Comparison of ENCODE assay signal across 22 cellular contexts in genomic region chr17:78904371-78904770, GRCh38. TPM values are rescaled to one million over a fixed set of nuclear protein-coding genes. Genes with fewer than 3 reads are reported as not detected.
A peak's percentile ranks its signal among the peaks of the same experiment; 100 is the strongest.
DNase-seq lines count a peak whose midpoint lies in the region; ATAC-seq, FAIRE-seq and TF ChIP-seq lines count a peak whose summit lies in the region.
"Had no signal": no experiment of that assay in that cellular context is flagged by ENCODE, and none has a peak within 500 bp of the region (broad histone marks: within the 10 kb centered on the region; RNA-seq: fewer than 3 reads in every experiment).

No MANE protein-coding gene starts in this region.

- peak; percentile 9 for FAIRE-seq in urothelium cell line (lab: Jason Lieb, UNC)
- FAIRE-seq: HTR-8/SVneo had no signal

- H3K56ac ChIP-seq in mesendoderm (ENCODE audit: low read length): no peak overlapping the region

- H2BK120ac ChIP-seq in mesendoderm (ENCODE audit: low read depth, low read length): no peak overlapping the region

- no peak overlapping the region for H4K5ac ChIP-seq in mesendoderm (ENCODE audit: low read length)

- no peak overlapping the region for H2AK5ac ChIP-seq in mesendoderm (ENCODE audit: low read length)

- peaks cover 0 to 2% (median 0%) of the 10 kb centered on the region in 3 donors for H3K27me3 Mint-ChIP-seq in CD14-positive monocyte (ENCODE audit: low read depth in 3 of 3)

- H2BK15ac ChIP-seq in mesendoderm (replicated peaks; ENCODE audit: low read depth): no peak overlapping the region

- no peaks in the 10 kb centered on the region for H3K4me1 ChIP-seq in mesendoderm (ENCODE audit: control insufficient read depth, low read depth, low read length)

- H2BK5ac ChIP-seq in mesendoderm (ENCODE audit: low read length): no peak overlapping the region

- H3K27ac ChIP-seq in mesendoderm (ENCODE audit: low read depth, low read length): no peak overlapping the region
- no peak overlapping the region for H3K27ac ChIP-seq in substantia nigra (ENCODE audit: low read depth, low read length, poor library complexity, severe bottlenecking)
- peak overlapping the region in 15 of 59 donors; percentile 1 to 100 (median 58) for H3K27ac ChIP-seq in dorsolateral prefrontal cortex
- H3K27ac ChIP-seq: KMS-11, SJSA1 had no signal

- H3K36me3 Mint-ChIP-seq in CD14-positive monocyte: peaks cover 53 to 79% of the 10 kb centered on the region in 2 donors

- no peak overlapping the region for H3K18ac ChIP-seq in mesendoderm (ENCODE audit: low read length)

- intact Hi-C loops in CD14-positive monocyte (cut with micrococcal nuclease): no loop called here
- intact Hi-C loops in dorsolateral prefrontal cortex (cut with DNase I): no loop called here

- no peak overlapping the region for H3K23ac ChIP-seq in mesendoderm (ENCODE audit: low read length)

- no peaks in the 10 kb centered on the region for H3K79me2 ChIP-seq in mesendoderm (ENCODE audit: control insufficient read depth, insufficient read depth, low read length)

- DNase-seq in CD14-positive monocyte (ENCODE audit: low spot score): no peak
- DNase-seq in amniotic epithelial cell (ENCODE audit: low read depth): peak; percentile 71
- peak; percentile 20 for DNase-seq in mesendoderm
- DNase-seq in urothelium cell line (ENCODE audit: low spot score): no peak
- DNase-seq in substantia nigra (lab: John Stamatoyannopoulos, UW): no peak
- DNase-seq in dorsolateral prefrontal cortex: no peak
- DNase-seq: ACHN; C1 segment of cervical spinal cord; GM23248; NCI-H1092 treated with DMSO at 0.1 percent for 48 hours; NCI-H1436 treated with DMSO at 0.1 percent for 48 hours; NCI-H2029; NCI-H345; NCI-H524; NCI-H774; NK-92 treated with Interleukin-12 subunit alpha and Interleukin-12 subunit beta, amount 100 ng/mL, for 24 hours had no signal

- H3K9me3 Mint-ChIP-seq in CD14-positive monocyte: no peaks in the 10 kb centered on the region

- TF ChIP-seq CTCF in CD14-positive monocyte (IDR thresholded peaks at IDR 0.05) (no peak), dorsolateral prefrontal cortex (IDR thresholded peaks at IDR 0.05 in 54 of 56, conservative IDR thresholded peaks at IDR 0.05 in 2 of 56; ENCODE audit: low read depth in 1 of 56, partially characterized antibody in 56 of 56) (no peak)

- no peaks in the 10 kb centered on the region for H3K27me3 ChIP-seq in mesendoderm (ENCODE audit: insufficient read depth, low read length, poor library complexity)
- no peaks in the 10 kb centered on the region for H3K27me3 ChIP-seq in dorsolateral prefrontal cortex
- H3K27me3 ChIP-seq: SJSA1 had no signal

- H3K27ac Mint-ChIP-seq in CD14-positive monocyte: peak overlapping the region in 5 of 7 donors; percentile 10 to 74 (median 70)

- ATAC-seq in GM19452 (IDR thresholded peaks at IDR 0.05; ENCODE audit: unreplicated experiment): no peak
- ATAC-seq: HCT116, Panc1 had no signal

- H3K79me1 ChIP-seq in mesendoderm (ENCODE audit: low read length): peaks cover 2% of the 10 kb centered on the region

- H3K4me2 ChIP-seq in mesendoderm (ENCODE audit: low read length): no peak overlapping the region
- H3K4me2 ChIP-seq: KMS-11 had no signal

- no CpG with 5 or more reads among the region's 9 CpGs for WGBS in mesendoderm (ENCODE audit: extremely low coverage, insufficient coverage, low lambda C conversion rate)

- H3K4me1 Mint-ChIP-seq in CD14-positive monocyte: peaks cover 23% of the 10 kb centered on the region

- H3K36me3 ChIP-seq in mesendoderm (ENCODE audit: control insufficient read depth, insufficient read depth, low read length): no peaks in the 10 kb centered on the region

- no peak overlapping the region for H3K9ac ChIP-seq in mesendoderm (ENCODE audit: low read length)
- H3K9ac ChIP-seq: GM23248, KMS-11 had no signal

- no peak overlapping the region for H3K4ac ChIP-seq in mesendoderm (ENCODE audit: low read depth, low read length)

- H4K8ac ChIP-seq in mesendoderm (ENCODE audit: low read depth, low read length): no peak overlapping the region

- H3K4me3 ChIP-seq in mesendoderm (ENCODE audit: low read length) (no peak overlapping the region), dorsolateral prefrontal cortex (no peak overlapping the region)
- H3K4me3 ChIP-seq: GM23248, SJSA1 had no signal

- H3K4me3 Mint-ChIP-seq in CD14-positive monocyte: no peak overlapping the region

RNA-seq across cellular contexts. Expression of gene CEP295NL, which starts 1.4 kb away (rescaled TPM):
- polyA plus RNA-seq in CD14-positive monocyte: under 1 TPM in 1 of 2 donors, not detected in 1; 0.38 TPM
- 0.06 TPM for polyA plus RNA-seq in mesendoderm (2013, experiment 1 of 2)
- polyA plus RNA-seq in mesendoderm (2013, experiment 2 of 2): 0.03 TPM
- 10 to 100 TPM in 17 of 120 experiments, 1 to 10 TPM in 103; 2.1 to 18.2 (median 6.7) TPM for total RNA-seq in dorsolateral prefrontal cortex

RNA-seq across cellular contexts. Expression of gene TIMP2, which starts 20.8 kb away (rescaled TPM):
- 1 to 10 TPM; 4.5 to 6.4 TPM for polyA plus RNA-seq in CD14-positive monocyte
- 25.3 TPM for polyA plus RNA-seq in mesendoderm (2013, experiment 1 of 2)
- polyA plus RNA-seq in mesendoderm (2013, experiment 2 of 2): 24.9 TPM
- 100 to 1,000 TPM in 119 of 120 experiments, 10 to 100 TPM in 1; 97.8 to 275 (median 166) TPM for total RNA-seq in dorsolateral prefrontal cortex

Comparison
In these comparisons a context has a peak if more than half of its experiments do, and no peak if none do; other contexts are left out.
1. DNase-seq: peak in amniotic epithelial cell (single experiment) and mesendoderm (single experiment); none in CD14-positive monocyte (single experiment), urothelium cell line (single experiment), substantia nigra (0 of 49) and dorsolateral prefrontal cortex (0 of 10).